1 cellular context compared by ENCODE assay signal in the genomic region with DNA sequence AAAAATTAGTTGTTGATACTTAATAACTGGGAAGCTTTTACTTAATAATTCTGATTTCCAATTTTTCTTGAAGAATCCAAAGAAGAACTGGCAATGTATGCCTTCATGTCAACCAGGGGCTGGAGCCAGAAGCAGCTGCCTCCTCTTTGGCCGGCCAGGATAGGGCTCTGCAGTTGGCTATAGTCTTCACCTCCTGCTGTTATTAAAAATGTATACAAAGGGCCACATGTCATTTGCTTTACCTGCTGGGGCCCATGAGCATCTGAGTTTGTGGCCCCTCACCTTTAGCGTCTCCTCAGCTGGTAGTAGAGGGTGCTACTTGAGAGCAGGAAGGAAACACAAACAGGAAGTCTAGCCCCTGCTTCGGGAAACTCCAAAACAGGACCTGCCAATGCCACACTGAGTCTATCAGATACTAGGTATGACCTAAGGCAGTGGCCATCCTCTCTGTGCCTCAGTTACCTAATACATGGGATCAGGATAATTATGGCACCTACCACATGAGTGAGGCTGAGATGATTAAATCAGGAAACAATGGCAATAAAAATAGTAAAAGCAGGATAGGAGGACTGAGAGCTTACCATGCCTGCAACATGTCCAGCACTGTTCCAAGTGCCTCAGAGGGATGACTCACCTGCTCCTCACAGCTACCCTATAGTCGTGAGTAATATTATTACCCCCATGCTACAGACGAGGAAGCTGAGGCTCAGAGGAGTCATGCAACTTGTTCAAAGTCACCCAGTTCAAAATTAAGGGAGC.
TF ChIP-seq lines count a peak whose summit lies in the region.

No MANE protein-coding gene starts in this region.

TF ChIP-seq in GM12878, 131 proteins besides CTCF, POLR2A, EP300 and RAD21:
- TF ChIP-seq ZNF384 (IDR thresholded peaks at IDR 0.05; ENCODE audit: borderline replicate concordance, low read depth, low read length) (no peak), ATF2 (IDR thresholded peaks at IDR 0.05; ENCODE audit: low read length) (no peak), TCF12 (IDR thresholded peaks at IDR 0.05; ENCODE audit: low read depth, low read length) (no peak), EGR1 (IDR thresholded peaks at IDR 0.05; ENCODE audit: borderline replicate concordance in 1 of 2, low read depth in 2 of 2, low read length in 2 of 2) (no peak)
- TF ChIP-seq, protein P1, sequence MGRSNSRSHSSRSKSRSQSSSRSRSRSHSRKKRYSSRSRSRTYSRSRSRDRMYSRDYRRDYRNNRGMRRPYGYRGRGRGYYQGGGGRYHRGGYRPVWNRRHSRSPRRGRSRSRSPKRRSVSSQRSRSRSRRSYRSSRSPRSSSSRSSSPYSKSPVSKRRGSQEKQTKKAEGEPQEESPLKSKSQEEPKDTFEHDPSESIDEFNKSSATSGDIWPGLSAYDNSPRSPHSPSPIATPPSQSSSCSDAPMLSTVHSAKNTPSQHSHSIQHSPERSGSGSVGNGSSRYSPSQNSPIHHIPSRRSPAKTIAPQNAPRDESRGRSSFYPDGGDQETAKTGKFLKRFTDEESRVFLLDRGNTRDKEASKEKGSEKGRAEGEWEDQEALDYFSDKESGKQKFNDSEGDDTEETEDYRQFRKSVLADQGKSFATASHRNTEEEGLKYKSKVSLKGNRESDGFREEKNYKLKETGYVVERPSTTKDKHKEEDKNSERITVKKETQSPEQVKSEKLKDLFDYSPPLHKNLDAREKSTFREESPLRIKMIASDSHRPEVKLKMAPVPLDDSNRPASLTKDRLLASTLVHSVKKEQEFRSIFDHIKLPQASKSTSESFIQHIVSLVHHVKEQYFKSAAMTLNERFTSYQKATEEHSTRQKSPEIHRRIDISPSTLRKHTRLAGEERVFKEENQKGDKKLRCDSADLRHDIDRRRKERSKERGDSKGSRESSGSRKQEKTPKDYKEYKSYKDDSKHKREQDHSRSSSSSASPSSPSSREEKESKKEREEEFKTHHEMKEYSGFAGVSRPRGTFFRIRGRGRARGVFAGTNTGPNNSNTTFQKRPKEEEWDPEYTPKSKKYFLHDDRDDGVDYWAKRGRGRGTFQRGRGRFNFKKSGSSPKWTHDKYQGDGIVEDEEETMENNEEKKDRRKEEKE (IDR thresholded peaks at IDR 0.05), result no peak
- TF ChIP-seq, protein P2, sequence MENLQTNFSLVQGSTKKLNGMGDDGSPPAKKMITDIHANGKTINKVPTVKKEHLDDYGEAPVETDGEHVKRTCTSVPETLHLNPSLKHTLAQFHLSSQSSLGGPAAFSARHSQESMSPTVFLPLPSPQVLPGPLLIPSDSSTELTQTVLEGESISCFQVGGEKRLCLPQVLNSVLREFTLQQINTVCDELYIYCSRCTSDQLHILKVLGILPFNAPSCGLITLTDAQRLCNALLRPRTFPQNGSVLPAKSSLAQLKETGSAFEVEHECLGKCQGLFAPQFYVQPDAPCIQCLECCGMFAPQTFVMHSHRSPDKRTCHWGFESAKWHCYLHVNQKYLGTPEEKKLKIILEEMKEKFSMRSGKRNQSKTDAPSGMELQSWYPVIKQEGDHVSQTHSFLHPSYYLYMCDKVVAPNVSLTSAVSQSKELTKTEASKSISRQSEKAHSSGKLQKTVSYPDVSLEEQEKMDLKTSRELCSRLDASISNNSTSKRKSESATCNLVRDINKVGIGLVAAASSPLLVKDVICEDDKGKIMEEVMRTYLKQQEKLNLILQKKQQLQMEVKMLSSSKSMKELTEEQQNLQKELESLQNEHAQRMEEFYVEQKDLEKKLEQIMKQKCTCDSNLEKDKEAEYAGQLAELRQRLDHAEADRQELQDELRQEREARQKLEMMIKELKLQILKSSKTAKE (IDR thresholded peaks at IDR 0.05; ENCODE audit: low read depth, poor library complexity, severe bottlenecking), result no peak
